In genomic region chr18:27413495-27414401, GRCh38 we compare ENCODE assay signal across 11 cellular contexts.
DNase-seq lines count a peak whose midpoint lies in the region; TF ChIP-seq lines count a peak whose summit lies in the region.
"Had no signal": no experiment of that assay in that cellular context is flagged by ENCODE, and none has a peak within 500 bp of the region (broad histone marks: within the 10 kb centered on the region; RNA-seq: fewer than 3 reads in every experiment).

No MANE protein-coding gene starts in this region.

- H3K9me3 ChIP-seq in tibial nerve = no peaks in the 10 kb centered on the region

- no peak for TF ChIP-seq POLR2A in tibial nerve (IDR thresholded peaks at IDR 0.05)

- peak overlapping the region; percentile 90 for H3K27ac Mint-ChIP-seq in chondrocyte (ENCODE audit: unreplicated experiment)
- H3K27ac Mint-ChIP-seq: natural killer cell had no signal

- H3K4me3 Mint-ChIP-seq in chondrocyte (ENCODE audit: unreplicated experiment) = peak overlapping the region; percentile 39
- H3K4me3 Mint-ChIP-seq: natural killer cell had no signal

- peaks cover 23% of the 10 kb centered on the region for H3K4me1 Mint-ChIP-seq in chondrocyte (ENCODE audit: low read depth)
- H3K4me1 Mint-ChIP-seq: natural killer cell had no signal

- WGBS in tibial nerve, 2 donors = 32 to 39% methylated on average over 7 of the region's 7 CpGs

- no peaks in the 10 kb centered on the region for H3K36me3 ChIP-seq in tibial nerve
- H3K36me3 ChIP-seq: WERI-Rb-1 had no signal

- H3K27ac ChIP-seq in tibial nerve = peak overlapping the region in 2 of 4 donors; percentile 18 to 66
- H3K27ac ChIP-seq: WERI-Rb-1 had no signal

- peaks cover 0 to 8% (median 2%) of the 10 kb centered on the region in 4 donors for H3K4me1 ChIP-seq in tibial nerve

- TF ChIP-seq CTCF in chondrocyte (IDR thresholded peaks at IDR 0.05) (no peak), tibial nerve (IDR thresholded peaks at IDR 0.05) (no peak)

- no peaks in the 10 kb centered on the region for H3K27me3 Mint-ChIP-seq in chondrocyte (ENCODE audit: low read depth)

- no peak overlapping the region for H3K4me3 ChIP-seq in tibial nerve

- peak in 1 of 2 donors; percentile 53 for TF ChIP-seq EP300 in tibial nerve (IDR thresholded peaks at IDR 0.05)

- peak; percentile 68 for DNase-seq in NCI-H2171 treated with DMSO at 0.1 percent for 48 hours (lab: John Stamatoyannopoulos, UW)
- no peak for DNase-seq in NCI-H2171 (lab: John Stamatoyannopoulos, UW)
- DNase-seq in chondrocyte (ENCODE audit: low spot score) = no peak
- DNase-seq in left kidney (ENCODE audit: low read depth, low spot score) = peak; percentile 84
- peak; percentile 17 to 80 for DNase-seq in tibial nerve (ENCODE audit: low spot score in 2 of 2)
- DNase-seq in GF-D8 (lab: John Stamatoyannopoulos, UW) = no peak
- no peak for DNase-seq in NK-92 treated with Interleukin-12 subunit alpha and Interleukin-12 subunit beta, amount 100 ng/mL, for 24 hours (lab: John Stamatoyannopoulos, UW)
- no peak for DNase-seq in activated CD4-positive, CD25-positive, alpha-beta regulatory T cell (lab: John Stamatoyannopoulos, UW)
- DNase-seq: activated naive CD4-positive, alpha-beta T cell treated with anti-CD3 and anti-CD28 coated beads, Interleukin-2, amount 50 U/mL, for 16 hours; natural killer cell; WERI-Rb-1 had no signal

- no peaks in the 10 kb centered on the region for H3K9me3 Mint-ChIP-seq in chondrocyte (ENCODE audit: low read depth)

- H3K36me3 Mint-ChIP-seq in chondrocyte (ENCODE audit: low read depth) = no peaks in the 10 kb centered on the region
- H3K36me3 Mint-ChIP-seq: natural killer cell had no signal

- no peaks in the 10 kb centered on the region for H3K27me3 ChIP-seq in tibial nerve

Comparison
In these comparisons a context has a peak if more than half of its experiments do, and no peak if none do; other contexts are left out.
1. DNase-seq: peak in NCI-H2171 treated with DMSO at 0.1 percent for 48 hours (single experiment), left kidney (single experiment) and tibial nerve (2 of 2); none in NCI-H2171 (single experiment), chondrocyte (single experiment), GF-D8 (single experiment), NK-92 treated with Interleukin-12 subunit alpha and Interleukin-12 subunit beta, amount 100 ng/mL, for 24 hours (single experiment) and activated CD4-positive, CD25-positive, alpha-beta regulatory T cell (0 of 4).